ENCODE assay signal across 21 cellular contexts in the genomic region with DNA sequence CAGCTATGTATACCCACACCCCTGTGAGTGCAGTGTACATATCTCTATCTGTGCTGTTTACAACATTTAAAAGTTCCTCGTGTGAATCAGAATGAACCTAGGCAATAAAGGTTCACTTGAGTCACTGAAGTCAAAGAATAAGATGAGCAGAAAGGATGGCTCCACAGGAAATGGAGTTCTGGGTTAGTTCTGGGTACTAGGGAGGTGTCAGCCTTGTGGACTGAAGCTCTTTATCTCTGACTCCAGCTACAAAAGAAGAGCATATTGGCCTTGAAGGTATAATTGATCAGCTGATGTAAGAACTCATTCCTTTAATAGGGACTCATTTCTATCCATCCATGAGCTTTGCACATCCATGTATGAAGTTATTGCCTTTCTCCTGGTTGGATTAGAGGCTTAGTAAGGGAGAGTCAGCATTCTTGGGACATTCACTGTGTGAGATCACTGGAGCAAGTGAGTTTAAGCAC.
DNase-seq lines count a peak whose midpoint lies in the region; ATAC-seq, FAIRE-seq and TF ChIP-seq lines count a peak whose summit lies in the region.
"Had no signal": no experiment of that assay in that cellular context is flagged by ENCODE, and none has a peak within 500 bp of the region (broad histone marks: within the 10 kb centered on the region; RNA-seq: fewer than 3 reads in every experiment).

No MANE protein-coding gene starts in this region.

- no peaks in the 10 kb centered on the region for H3K36me3 Mint-ChIP-seq in activated T-cell treated with anti-CD3 and anti-CD28 coated beads, Interleukin-2, amount 50 U/mL, for 72 hours (ENCODE audit: insufficient read depth in 2 of 2)
- peaks cover 3% of the 10 kb centered on the region for H3K36me3 Mint-ChIP-seq in T-helper 2 cell treated with Interferon-gamma antibody and Interleukin-4, amounts not matched to agents 5 μg/mL and 100 μg/mL, for 36 hours (ENCODE audit: low read depth)
- H3K36me3 Mint-ChIP-seq: stimulated activated memory B cell treated with anti-CD40 and anti-IgM and Interleukin-4, amounts not matched to agents 10 μg/mL and 1 μg/mL and 100 μg/mL, for 72 hours; type B pancreatic cell had no signal

- no peaks in the 10 kb centered on the region for H3K4me1 ChIP-seq in pancreas

- H3K27me3 Mint-ChIP-seq in activated T-cell treated with anti-CD3 and anti-CD28 coated beads, Interleukin-2, amount 50 U/mL, for 72 hours (ENCODE audit: low read depth), result no peaks in the 10 kb centered on the region
- peaks cover 2% of the 10 kb centered on the region for H3K27me3 Mint-ChIP-seq in T-helper 2 cell treated with Interferon-gamma antibody and Interleukin-4, amounts not matched to agents 5 μg/mL and 100 μg/mL, for 36 hours (ENCODE audit: low read depth)
- H3K27me3 Mint-ChIP-seq: stimulated activated memory B cell treated with anti-CD40 and anti-IgM and Interleukin-4, amounts not matched to agents 10 μg/mL and 1 μg/mL and 100 μg/mL, for 72 hours; type B pancreatic cell had no signal

- no peak for FAIRE-seq in pancreas (lab: Jason Lieb, UNC)
- FAIRE-seq: colon, G401.6, GM12891, kidney had no signal

- peaks cover 0 to 2% of the 10 kb centered on the region in 2 donors for H3K9me3 Mint-ChIP-seq in activated T-cell treated with anti-CD3 and anti-CD28 coated beads, Interleukin-2, amount 50 U/mL, for 72 hours
- peaks cover 5% of the 10 kb centered on the region for H3K9me3 Mint-ChIP-seq in T-helper 2 cell treated with Interferon-gamma antibody and Interleukin-4, amounts not matched to agents 5 μg/mL and 100 μg/mL, for 36 hours
- H3K9me3 Mint-ChIP-seq: stimulated activated memory B cell treated with anti-CD40 and anti-IgM and Interleukin-4, amounts not matched to agents 10 μg/mL and 1 μg/mL and 100 μg/mL, for 72 hours had no signal

- TF ChIP-seq CTCF in fibroblast of mammary gland (conservative IDR thresholded peaks at IDR 0.05; ENCODE audit: control insufficient read depth, insufficient read depth, low read depth, low read length) (no peak), pancreas (IDR thresholded peaks at IDR 0.05) (no peak)

- H3K9me3 ChIP-seq in pancreas, result no peaks in the 10 kb centered on the region
- H3K9me3 ChIP-seq: adrenal gland, mucosa of descending colon, ovary had no signal

- WGBS in pancreas, 2 donors, result 20 to 23% methylated on average over 1 of the region's 1 CpG

- intact Hi-C loops in pancreas (cut with DNase I), result no loop called here

- peak; percentile 79 to 82 for ATAC-seq in activated T-cell treated with anti-CD3 and anti-CD28 coated beads, Interleukin-2, amount 50 U/mL, for 72 hours (replicated peaks in 1 of 2)
- ATAC-seq in stimulated activated naive CD8-positive, alpha-beta T cell treated with anti-CD3 and anti-CD28 coated beads, Interleukin-15, Interleukin-2, amounts not matched to agents 100 U/mL and 50 U/mL, for 24 hours, result peak; percentile 82
- no peak for ATAC-seq in pancreas
- ATAC-seq: mucosa of descending colon; SK-N-SH treated with all-trans-retinoic acid at 6 μM for 48 hours; stimulated activated memory B cell treated with anti-CD40 and anti-IgM and Interleukin-4, amounts not matched to agents 10 μg/mL and 1 μg/mL and 100 μg/mL, for 72 hours had no signal

- peak overlapping the region; percentile 26 for H3K27ac Mint-ChIP-seq in activated T-cell treated with anti-CD3 and anti-CD28 coated beads, Interleukin-2, amount 50 U/mL, for 72 hours
- peak overlapping the region; percentile 17 for H3K27ac Mint-ChIP-seq in T-helper 2 cell treated with Interferon-gamma antibody and Interleukin-4, amounts not matched to agents 5 μg/mL and 100 μg/mL, for 36 hours
- H3K27ac Mint-ChIP-seq: type B pancreatic cell had no signal

- peak; percentile 14 to 39 for DNase-seq in activated T-cell treated with anti-CD3 and anti-CD28 coated beads, Interleukin-2, amount 50 U/mL, for 72 hours
- DNase-seq in activated T-cell treated with anti-CD3 and anti-CD28 coated beads for 4 hours, result no peak
- no peak for DNase-seq in T-helper 2 cell treated with Interferon-gamma antibody and Interleukin-4, amounts not matched to agents 5 μg/mL and 100 μg/mL, for 36 hours (ENCODE audit: low spot score)
- peak; percentile 40 for DNase-seq in fibroblast of mammary gland (ENCODE audit: low read depth)
- DNase-seq in stimulated activated naive CD8-positive, alpha-beta T cell treated with anti-CD3 and anti-CD28 coated beads, Interleukin-15, Interleukin-2, amounts not matched to agents 100 U/mL and 50 U/mL, for 24 hours, result no peak
- no peak for DNase-seq in pancreas
- DNase-seq in NCI-H2081 treated with DMSO at 0.1 percent for 48 hours (lab: John Stamatoyannopoulos, UW), result no peak
- no peak for DNase-seq in NCI-H1105 treated with DMSO at 0.1 percent for 48 hours (lab: John Stamatoyannopoulos, UW)
- DNase-seq: adrenal gland, head of caudate nucleus, kidney, mucosa of descending colon, NCI-H146, ovary had no signal

- H3K27ac ChIP-seq in pancreas, result no peak overlapping the region

- peaks cover 25% of the 10 kb centered on the region for H3K4me1 Mint-ChIP-seq in activated T-cell treated with anti-CD3 and anti-CD28 coated beads, Interleukin-2, amount 50 U/mL, for 72 hours (ENCODE audit: low read depth)
- peaks cover 29% of the 10 kb centered on the region for H3K4me1 Mint-ChIP-seq in T-helper 2 cell treated with Interferon-gamma antibody and Interleukin-4, amounts not matched to agents 5 μg/mL and 100 μg/mL, for 36 hours (ENCODE audit: low read depth)

- no peaks in the 10 kb centered on the region for H3K36me3 ChIP-seq in pancreas
- H3K36me3 ChIP-seq: adrenal gland, ovary had no signal

- H3K27me3 ChIP-seq in pancreas, result no peaks in the 10 kb centered on the region
- H3K27me3 ChIP-seq: adrenal gland, ovary had no signal

- H3K4me3 Mint-ChIP-seq in activated T-cell treated with anti-CD3 and anti-CD28 coated beads, Interleukin-2, amount 50 U/mL, for 72 hours, result peak overlapping the region in 1 of 2 donors; percentile 19
- H3K4me3 Mint-ChIP-seq in T-helper 2 cell treated with Interferon-gamma antibody and Interleukin-4, amounts not matched to agents 5 μg/mL and 100 μg/mL, for 36 hours, result no peak overlapping the region
- H3K4me3 Mint-ChIP-seq: stimulated activated memory B cell treated with anti-CD40 and anti-IgM and Interleukin-4, amounts not matched to agents 10 μg/mL and 1 μg/mL and 100 μg/mL, for 72 hours; type B pancreatic cell had no signal

- H3K4me3 ChIP-seq in fibroblast of mammary gland (ENCODE audit: control insufficient read depth, low read depth, low read length) (no peak overlapping the region), pancreas (no peak overlapping the region)
- H3K4me3 ChIP-seq: adrenal gland, mucosa of descending colon, ovary, skin epidermis had no signal

Comparison
In these comparisons a context has a peak if more than half of its experiments do, and no peak if none do; other contexts are left out.
1. DNase-seq: peak in activated T-cell treated with anti-CD3 and anti-CD28 coated beads, Interleukin-2, amount 50 U/mL, for 72 hours (2 of 2) and fibroblast of mammary gland (single experiment); none in activated T-cell treated with anti-CD3 and anti-CD28 coated beads for 4 hours (single experiment), T-helper 2 cell treated with Interferon-gamma antibody and Interleukin-4, amounts not matched to agents 5 μg/mL and 100 μg/mL, for 36 hours (single experiment), stimulated activated naive CD8-positive, alpha-beta T cell treated with anti-CD3 and anti-CD28 coated beads, Interleukin-15, Interleukin-2, amounts not matched to agents 100 U/mL and 50 U/mL, for 24 hours (single experiment), pancreas (0 of 6), NCI-H2081 treated with DMSO at 0.1 percent for 48 hours (single experiment) and NCI-H1105 treated with DMSO at 0.1 percent for 48 hours (single experiment).
2. ATAC-seq: peak in activated T-cell treated with anti-CD3 and anti-CD28 coated beads, Interleukin-2, amount 50 U/mL, for 72 hours (2 of 2) and stimulated activated naive CD8-positive, alpha-beta T cell treated with anti-CD3 and anti-CD28 coated beads, Interleukin-15, Interleukin-2, amounts not matched to agents 100 U/mL and 50 U/mL, for 24 hours (single experiment); none in pancreas (0 of 4).